Comparison of ENCODE assay signal across 13 cellular contexts in the genomic region with DNA sequence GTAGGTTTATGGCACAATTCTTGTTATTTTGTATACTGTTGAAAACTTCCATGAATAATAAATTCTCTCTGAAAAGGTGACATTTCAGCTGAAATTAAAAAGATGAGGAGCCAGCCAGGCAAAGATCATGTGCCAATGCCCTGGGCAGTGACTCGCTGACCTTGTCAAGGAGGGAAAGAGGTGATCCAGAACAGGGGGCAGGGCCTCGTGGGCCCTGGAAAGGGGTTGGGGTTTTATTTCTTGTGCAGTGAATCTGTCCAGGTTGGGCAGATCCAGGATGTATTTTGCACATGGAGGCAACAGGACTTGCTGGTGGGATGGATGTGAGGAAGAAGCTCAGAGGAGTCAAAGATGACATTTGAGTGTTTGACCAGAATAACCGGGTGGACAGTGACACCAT. TPM values are rescaled to one million over a fixed set of nuclear protein-coding genes. Genes with fewer than 3 reads are reported as not detected.
"Had no signal": no experiment of that assay in that cellular context is flagged by ENCODE, and none has a peak within 500 bp of the region (broad histone marks: within the 10 kb centered on the region; RNA-seq: fewer than 3 reads in every experiment).

No MANE protein-coding gene starts in this region.

RNA-seq across cellular contexts. Expression of gene ANTXRL, which starts 31.6 kb away (rescaled TPM):
- total RNA-seq: activated CD4-positive, alpha-beta memory T cell treated with anti-CD3 and anti-CD28 coated beads, Interleukin-2, amount 10 ng/mL, durations not matched to agents 7 days and 5 days; activated CD8-positive, alpha-beta memory T cell treated with anti-CD3 and anti-CD28 coated beads, Interleukin-2, amount 10 ng/mL, durations not matched to agents 7 days and 5 days; activated naive CD4-positive, alpha-beta T cell treated with anti-CD3 and anti-CD28 coated beads for 36 hours; activated naive CD8-positive, alpha-beta T cell treated with anti-CD3 and anti-CD28 coated beads, Interleukin-2, amount 10 ng/mL, durations not matched to agents 7 days and 5 days; activated T-helper 2 cell treated with anti-CD3 and anti-CD28 coated beads, Interferon-gamma antibody, Interleukin-2, Interleukin-4, amounts not matched to agents 10 μg/mL and 5 μg/mL and 100 μg/mL, durations not matched to agents 14 hours and 24 hours and 36 hours; astrocyte; body of pancreas; cardiac septum; LHCN-M2; PC-3; Peyer's patch; SJSA1 had no signal
- polyA plus RNA-seq: SK-N-SH had no signal
